Comparison of ENCODE assay signal across 1 cellular context in the genomic region with DNA sequence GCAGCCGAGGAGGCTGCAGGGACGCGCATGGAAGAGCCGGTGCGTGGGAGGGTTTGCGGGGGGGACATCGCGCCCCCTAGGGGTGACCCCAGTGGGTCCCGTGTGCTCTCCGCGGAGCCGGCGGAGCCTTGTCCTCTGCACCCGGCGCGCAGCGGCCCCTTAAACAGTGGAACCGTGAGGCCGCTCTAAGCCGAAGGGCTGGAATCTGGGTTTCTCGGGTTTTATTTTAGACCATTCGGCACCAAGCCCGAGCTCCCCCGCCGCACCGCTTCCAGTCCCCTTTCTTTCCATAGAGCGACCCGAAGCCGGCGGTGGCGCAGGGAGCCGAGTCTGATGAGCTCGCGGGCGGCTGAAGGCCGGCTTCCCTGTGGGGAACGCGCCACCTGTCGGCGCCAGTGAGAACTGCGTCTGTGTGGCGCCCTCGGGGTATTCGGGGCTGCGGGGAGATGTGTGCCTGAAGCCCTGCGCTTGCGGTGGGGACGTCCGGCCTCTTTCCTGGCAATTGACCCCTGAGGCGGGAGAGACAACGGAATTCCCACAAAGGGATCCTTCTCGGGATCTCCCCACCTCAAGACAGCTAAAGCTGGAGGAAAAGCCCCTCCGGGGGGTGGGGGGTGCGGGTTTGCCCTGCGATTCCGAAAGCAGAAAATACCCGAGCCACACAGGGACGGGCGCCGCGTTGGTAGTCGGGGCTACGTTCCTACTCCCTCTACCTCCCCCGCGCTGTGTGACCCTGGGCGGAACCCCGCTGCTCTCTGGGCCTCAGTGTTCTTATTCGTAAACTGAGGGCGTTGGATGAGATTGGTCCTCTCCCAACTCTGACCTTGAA.
A peak's percentile ranks its signal among the peaks of the same experiment; 100 is the strongest.
TF ChIP-seq lines count a peak whose summit lies in the region.

No MANE protein-coding gene starts in this region.

TF ChIP-seq in WTC11, 78 proteins besides CTCF, POLR2A, EP300 and RAD21 (continued from another document):
- TF ChIP-seq ZNF512 (CRISPR knock-in tag; IDR thresholded peaks at IDR 0.05; ENCODE audit: borderline replicate concordance), result no peak
- TF ChIP-seq NR3C1 (CRISPR knock-in tag; conservative IDR thresholded peaks at IDR 0.05; ENCODE audit: low read depth), result no peak
- TF ChIP-seq JUN (CRISPR knock-in tag; IDR thresholded peaks at IDR 0.05), result no peak
- TF ChIP-seq EMX1 (CRISPR knock-in tag; IDR thresholded peaks at IDR 0.05), result no peak
- TF ChIP-seq HMGA2 (CRISPR knock-in tag; IDR thresholded peaks at IDR 0.05), result no peak
- TF ChIP-seq FOXK1 (CRISPR knock-in tag; IDR thresholded peaks at IDR 0.05), result no peak
- TF ChIP-seq FOXP1 (CRISPR knock-in tag; IDR thresholded peaks at IDR 0.05; ENCODE audit: borderline replicate concordance), result no peak
- TF ChIP-seq CREB1 (CRISPR knock-in tag; IDR thresholded peaks at IDR 0.05), result no peak
- no peak for TF ChIP-seq ZNF219 (CRISPR knock-in tag; IDR thresholded peaks at IDR 0.05; ENCODE audit: borderline replicate concordance)
- TF ChIP-seq FOXJ3 (CRISPR knock-in tag; IDR thresholded peaks at IDR 0.05; ENCODE audit: borderline replicate concordance), result no peak
- no peak for TF ChIP-seq CREM (CRISPR knock-in tag; IDR thresholded peaks at IDR 0.05)
- TF ChIP-seq, protein P1, sequence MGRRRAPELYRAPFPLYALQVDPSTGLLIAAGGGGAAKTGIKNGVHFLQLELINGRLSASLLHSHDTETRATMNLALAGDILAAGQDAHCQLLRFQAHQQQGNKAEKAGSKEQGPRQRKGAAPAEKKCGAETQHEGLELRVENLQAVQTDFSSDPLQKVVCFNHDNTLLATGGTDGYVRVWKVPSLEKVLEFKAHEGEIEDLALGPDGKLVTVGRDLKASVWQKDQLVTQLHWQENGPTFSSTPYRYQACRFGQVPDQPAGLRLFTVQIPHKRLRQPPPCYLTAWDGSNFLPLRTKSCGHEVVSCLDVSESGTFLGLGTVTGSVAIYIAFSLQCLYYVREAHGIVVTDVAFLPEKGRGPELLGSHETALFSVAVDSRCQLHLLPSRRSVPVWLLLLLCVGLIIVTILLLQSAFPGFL (CRISPR knock-in tag; IDR thresholded peaks at IDR 0.05; ENCODE audit: borderline replicate concordance), result no peak
- TF ChIP-seq, protein P2, sequence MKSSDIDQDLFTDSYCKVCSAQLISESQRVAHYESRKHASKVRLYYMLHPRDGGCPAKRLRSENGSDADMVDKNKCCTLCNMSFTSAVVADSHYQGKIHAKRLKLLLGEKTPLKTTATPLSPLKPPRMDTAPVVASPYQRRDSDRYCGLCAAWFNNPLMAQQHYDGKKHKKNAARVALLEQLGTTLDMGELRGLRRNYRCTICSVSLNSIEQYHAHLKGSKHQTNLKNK (CRISPR knock-in tag; IDR thresholded peaks at IDR 0.05), result no peak
- TF ChIP-seq ELF4 (CRISPR knock-in tag; IDR thresholded peaks at IDR 0.05; ENCODE audit: low read depth), result no peak
- no peak for TF ChIP-seq TEAD4 (CRISPR knock-in tag; IDR thresholded peaks at IDR 0.05)
- no peak for TF ChIP-seq IRF2 (CRISPR knock-in tag; IDR thresholded peaks at IDR 0.05; ENCODE audit: borderline replicate concordance, low read depth)
- no peak for TF ChIP-seq NFATC4 (CRISPR knock-in tag; IDR thresholded peaks at IDR 0.05)
- no peak for TF ChIP-seq ZNF671 (CRISPR knock-in tag; IDR thresholded peaks at IDR 0.05)
- TF ChIP-seq, protein P3, sequence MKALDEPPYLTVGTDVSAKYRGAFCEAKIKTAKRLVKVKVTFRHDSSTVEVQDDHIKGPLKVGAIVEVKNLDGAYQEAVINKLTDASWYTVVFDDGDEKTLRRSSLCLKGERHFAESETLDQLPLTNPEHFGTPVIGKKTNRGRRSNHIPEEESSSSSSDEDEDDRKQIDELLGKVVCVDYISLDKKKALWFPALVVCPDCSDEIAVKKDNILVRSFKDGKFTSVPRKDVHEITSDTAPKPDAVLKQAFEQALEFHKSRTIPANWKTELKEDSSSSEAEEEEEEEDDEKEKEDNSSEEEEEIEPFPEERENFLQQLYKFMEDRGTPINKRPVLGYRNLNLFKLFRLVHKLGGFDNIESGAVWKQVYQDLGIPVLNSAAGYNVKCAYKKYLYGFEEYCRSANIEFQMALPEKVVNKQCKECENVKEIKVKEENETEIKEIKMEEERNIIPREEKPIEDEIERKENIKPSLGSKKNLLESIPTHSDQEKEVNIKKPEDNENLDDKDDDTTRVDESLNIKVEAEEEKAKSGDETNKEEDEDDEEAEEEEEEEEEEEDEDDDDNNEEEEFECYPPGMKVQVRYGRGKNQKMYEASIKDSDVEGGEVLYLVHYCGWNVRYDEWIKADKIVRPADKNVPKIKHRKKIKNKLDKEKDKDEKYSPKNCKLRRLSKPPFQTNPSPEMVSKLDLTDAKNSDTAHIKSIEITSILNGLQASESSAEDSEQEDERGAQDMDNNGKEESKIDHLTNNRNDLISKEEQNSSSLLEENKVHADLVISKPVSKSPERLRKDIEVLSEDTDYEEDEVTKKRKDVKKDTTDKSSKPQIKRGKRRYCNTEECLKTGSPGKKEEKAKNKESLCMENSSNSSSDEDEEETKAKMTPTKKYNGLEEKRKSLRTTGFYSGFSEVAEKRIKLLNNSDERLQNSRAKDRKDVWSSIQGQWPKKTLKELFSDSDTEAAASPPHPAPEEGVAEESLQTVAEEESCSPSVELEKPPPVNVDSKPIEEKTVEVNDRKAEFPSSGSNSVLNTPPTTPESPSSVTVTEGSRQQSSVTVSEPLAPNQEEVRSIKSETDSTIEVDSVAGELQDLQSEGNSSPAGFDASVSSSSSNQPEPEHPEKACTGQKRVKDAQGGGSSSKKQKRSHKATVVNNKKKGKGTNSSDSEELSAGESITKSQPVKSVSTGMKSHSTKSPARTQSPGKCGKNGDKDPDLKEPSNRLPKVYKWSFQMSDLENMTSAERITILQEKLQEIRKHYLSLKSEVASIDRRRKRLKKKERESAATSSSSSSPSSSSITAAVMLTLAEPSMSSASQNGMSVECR (CRISPR knock-in tag; IDR thresholded peaks at IDR 0.05; ENCODE audit: borderline replicate concordance), result 0 out of 2 replicates have a peak, but pooled peaks have one; percentile 32
- TF ChIP-seq ATF3 (CRISPR knock-in tag; conservative IDR thresholded peaks at IDR 0.05), result no peak
TF ChIP-seq in WTC11: peak in this region for 4.
